Comparison of ENCODE assay signal across 9 cellular contexts in genomic region chr17:60154616-60155426, GRCh38. TPM values are rescaled to one million over a fixed set of nuclear protein-coding genes. Genes with fewer than 3 reads are reported as not detected.
DNase-seq lines count a peak whose midpoint lies in the region; ATAC-seq and TF ChIP-seq lines count a peak whose summit lies in the region.
"Had no signal": no experiment of that assay in that cellular context is flagged by ENCODE, and none has a peak within 500 bp of the region (broad histone marks: within the 10 kb centered on the region; RNA-seq: fewer than 3 reads in every experiment).

No MANE protein-coding gene starts in this region.

- H3K4me1 ChIP-seq in stomach = peaks cover 14 to 35% (median 29%) of the 10 kb centered on the region in 4 donors

- TF ChIP-seq EP300 in stomach (IDR thresholded peaks at IDR 0.05) = no peak

- no peak for ATAC-seq in HG03039 (IDR thresholded peaks at IDR 0.05; ENCODE audit: unreplicated experiment)
- ATAC-seq: naive thymus-derived CD8-positive, alpha-beta T cell had no signal

- peaks cover 2% of the 10 kb centered on the region for H3K9me3 Mint-ChIP-seq in glutamatergic neuron (ENCODE audit: unreplicated experiment)

- H3K27ac ChIP-seq in WERI-Rb-1 = peak overlapping the region; percentile 3; the same call in 1 of the 2 replicates
- peak overlapping the region in 1 of 5 donors; percentile 0 for H3K27ac ChIP-seq in stomach

- H3K27ac Mint-ChIP-seq in glutamatergic neuron (ENCODE audit: unreplicated experiment) = peak overlapping the region; percentile 18

- TF ChIP-seq CTCF in WERI-Rb-1 (IDR thresholded peaks at IDR 0.05; ENCODE audit: low read depth, low read length) (no peak), glutamatergic neuron (IDR thresholded peaks at IDR 0.05; ENCODE audit: partially characterized antibody, unreplicated experiment) (no peak), stomach (IDR thresholded peaks at IDR 0.05) (no peak)

- intact Hi-C loops in stomach (cut with DNase I; ENCODE audit: low total_unique reads) = no loop called here

- H3K9me3 ChIP-seq in WERI-Rb-1 (ENCODE audit: severe bottlenecking) = no peaks in the 10 kb centered on the region
- H3K9me3 ChIP-seq in stomach = no peaks in the 10 kb centered on the region

- H3K4me3 ChIP-seq in WERI-Rb-1 (ENCODE audit: low read depth, low read length) (no peak overlapping the region), stomach (no peak overlapping the region)

- peaks cover 25% of the 10 kb centered on the region for H3K4me1 Mint-ChIP-seq in glutamatergic neuron (ENCODE audit: low read depth, unreplicated experiment)

- H3K4me3 Mint-ChIP-seq in glutamatergic neuron (ENCODE audit: unreplicated experiment) = peak overlapping the region; percentile 20
- H3K4me3 Mint-ChIP-seq: naive thymus-derived CD8-positive, alpha-beta T cell had no signal

- H3K27me3 ChIP-seq in WERI-Rb-1 (ENCODE audit: insufficient read depth, low read depth, severe bottlenecking) = peaks cover 3% of the 10 kb centered on the region
- H3K27me3 ChIP-seq in stomach = peaks cover 5 to 83% (median 14%) of the 10 kb centered on the region in 3 donors

- H3K27me3 Mint-ChIP-seq in glutamatergic neuron (ENCODE audit: unreplicated experiment) = peaks cover 15% of the 10 kb centered on the region

- peak; percentile 61 for DNase-seq in GOT3 (lab: John Stamatoyannopoulos, UW)
- DNase-seq in WERI-Rb-1 = peak; percentile 24
- DNase-seq in glutamatergic neuron = peak; percentile 54
- peak; percentile 73 for DNase-seq in stomach
- DNase-seq in activated naive CD4-positive, alpha-beta T cell (lab: John Stamatoyannopoulos, UW) = no peak
- no peak for DNase-seq in AML-193 (lab: John Stamatoyannopoulos, UW)
- DNase-seq in NOMO-1 treated with dmso at 0.1 percent for 144 hours (lab: John Stamatoyannopoulos, UW; ENCODE audit: unreplicated experiment) = no peak

- TF ChIP-seq POLR2A in stomach (IDR thresholded peaks at IDR 0.05) = no peak

- peaks cover 3% of the 10 kb centered on the region for H3K36me3 Mint-ChIP-seq in glutamatergic neuron (ENCODE audit: unreplicated experiment)
- H3K36me3 Mint-ChIP-seq: naive thymus-derived CD8-positive, alpha-beta T cell had no signal

- H3K36me3 ChIP-seq in WERI-Rb-1 (no peaks in the 10 kb centered on the region; the same call in 1 of the 2 replicates), stomach (no peaks in the 10 kb centered on the region)

- WGBS in stomach, 5 donors = 55 to 64% (median 60%) methylated on average over 14 of the region's 14 CpGs

RNA-seq across cellular contexts. Expression of gene CA4, which starts 5.0 kb away (rescaled TPM):
- total RNA-seq in glutamatergic neuron (ENCODE audit: unreplicated experiment) = 0.98 TPM
- 10 to 100 TPM in 1 of 5 donors, under 1 TPM in 1, not detected in 3; 0.92 to 30.1 TPM for total RNA-seq in stomach
- 1 to 10 TPM in 2 of 3 donors, under 1 TPM in 1; 0.87 to 4.7 (median 3.0) TPM for polyA plus RNA-seq in stomach
- total RNA-seq: naive thymus-derived CD8-positive, alpha-beta T cell had no signal
- polyA plus RNA-seq: naive thymus-derived CD8-positive, alpha-beta T cell had no signal

Comparison
In these comparisons a context has a peak if more than half of its experiments do, and no peak if none do; other contexts are left out.
1. DNase-seq: peak in GOT3 (single experiment), WERI-Rb-1 (single experiment), glutamatergic neuron (single experiment) and stomach (single experiment); none in activated naive CD4-positive, alpha-beta T cell (0 of 4), AML-193 (0 of 2) and NOMO-1 treated with dmso at 0.1 percent for 144 hours (single experiment).